In genomic region chr6:135226537-135226936, GRCh38 we compare ENCODE assay signal across 11 cellular contexts.
DNase-seq lines count a peak whose midpoint lies in the region; ATAC-seq lines count a peak whose summit lies in the region.
"Had no signal": no experiment of that assay in that cellular context is flagged by ENCODE, and none has a peak within 500 bp of the region (broad histone marks: within the 10 kb centered on the region; RNA-seq: fewer than 3 reads in every experiment).

No MANE protein-coding gene starts in this region.

- H3K27me3 Mint-ChIP-seq in stimulated activated naive B cell treated with anti-CD40 and anti-IgM and Interleukin-4, amounts not matched to agents 10 μg/mL and 1 μg/mL and 100 μg/mL, for 72 hours, result no peaks in the 10 kb centered on the region

- peaks cover 22 to 31% of the 10 kb centered on the region in 2 donors for H3K4me1 Mint-ChIP-seq in stimulated activated naive B cell treated with anti-CD40 and anti-IgM and Interleukin-4, amounts not matched to agents 10 μg/mL and 1 μg/mL and 100 μg/mL, for 72 hours

- no peak overlapping the region for H3K4me3 Mint-ChIP-seq in stimulated activated naive B cell treated with anti-CD40 and anti-IgM and Interleukin-4, amounts not matched to agents 10 μg/mL and 1 μg/mL and 100 μg/mL, for 72 hours

- no peak overlapping the region for H3K27ac Mint-ChIP-seq in stimulated activated naive B cell treated with anti-CD40 and anti-IgM and Interleukin-4, amounts not matched to agents 10 μg/mL and 1 μg/mL and 100 μg/mL, for 72 hours

- H3K9me3 Mint-ChIP-seq in stimulated activated naive B cell treated with anti-CD40 and anti-IgM and Interleukin-4, amounts not matched to agents 10 μg/mL and 1 μg/mL and 100 μg/mL, for 72 hours, result peaks cover 0 to 1% of the 10 kb centered on the region in 2 donors

- H3K36me3 Mint-ChIP-seq in stimulated activated naive B cell treated with anti-CD40 and anti-IgM and Interleukin-4, amounts not matched to agents 10 μg/mL and 1 μg/mL and 100 μg/mL, for 72 hours, result peaks cover 0 to 4% of the 10 kb centered on the region in 2 donors

- DNase-seq in DMS53 (lab: John Stamatoyannopoulos, UW) (peak; percentile 1), DMS53 treated with DMSO at 0.1 percent for 48 hours (lab: John Stamatoyannopoulos, UW; ENCODE audit: unreplicated experiment) (no peak), COLO668 (lab: John Stamatoyannopoulos, UW; ENCODE audit: unreplicated experiment) (no peak)
- peak; percentile 4 for DNase-seq in stimulated activated naive B cell treated with anti-CD40 and anti-IgM and Interleukin-4, amounts not matched to agents 10 μg/mL and 1 μg/mL and 100 μg/mL, for 72 hours
- DNase-seq in activated effector memory CD4-positive, alpha-beta T cell treated with Interleukin-2 at 50 U/mL for 16 hours, result no peak
- DNase-seq in stimulated activated CD4-positive, alpha-beta T cell treated with anti-CD3 and anti-CD28 coated beads, Interleukin-1b, Interleukin-23, amount 100 ng/mL, for 48 hours, result no peak
- DNase-seq: activated gamma-delta T cell treated with Interleukin-2 at 50 U/mL for 16 hours, foreskin melanocyte, NCI-H187 treated with DMSO at 0.1 percent for 48 hours had no signal

- ATAC-seq in GM21786 (IDR thresholded peaks at IDR 0.05; ENCODE audit: unreplicated experiment) (peak; percentile 69), HG03196 (IDR thresholded peaks at IDR 0.05; ENCODE audit: unreplicated experiment) (peak; percentile 63)
- ATAC-seq in stimulated activated naive B cell treated with anti-CD40 and anti-IgM and Interleukin-4, amounts not matched to agents 10 μg/mL and 1 μg/mL and 100 μg/mL, for 72 hours (replicated peaks), result peak; percentile 56 to 71

Comparison
In these comparisons a context has a peak if more than half of its experiments do, and no peak if none do; other contexts are left out.
1. DNase-seq: peak in DMS53 (single experiment) and stimulated activated naive B cell treated with anti-CD40 and anti-IgM and Interleukin-4, amounts not matched to agents 10 μg/mL and 1 μg/mL and 100 μg/mL, for 72 hours (single experiment); none in DMS53 treated with DMSO at 0.1 percent for 48 hours (single experiment), activated effector memory CD4-positive, alpha-beta T cell treated with Interleukin-2 at 50 U/mL for 16 hours (single experiment), stimulated activated CD4-positive, alpha-beta T cell treated with anti-CD3 and anti-CD28 coated beads, Interleukin-1b, Interleukin-23, amount 100 ng/mL, for 48 hours (single experiment) and COLO668 (single experiment).
2. Peak in every context shown above with its lines, with median percentiles within 50 percentile points of each other: ATAC-seq.